In genomic region chr22:21624880-21625791, GRCh38 we compare ENCODE assay signal across 12 cellular contexts. TPM values are rescaled to one million over a fixed set of nuclear protein-coding genes. Genes with fewer than 3 reads are reported as not detected.
DNase-seq lines count a peak whose midpoint lies in the region; ATAC-seq and TF ChIP-seq lines count a peak whose summit lies in the region.
"Had no signal": no experiment of that assay in that cellular context is flagged by ENCODE, and none has a peak within 500 bp of the region (broad histone marks: within the 10 kb centered on the region; RNA-seq: fewer than 3 reads in every experiment).

No MANE protein-coding gene starts in this region.

- no peak for TF ChIP-seq RAD21 in SK-N-SH (IDR thresholded peaks at IDR 0.05; ENCODE audit: low read length)

- peaks cover 6 to 19% of the 10 kb centered on the region in 2 experiments; a peak in 1 of 4 replicates for H3K4me1 ChIP-seq in SK-N-SH (ENCODE audit: control insufficient read depth in 1 of 2, insufficient read depth in 2 of 2, low read depth in 1 of 2, low read length in 1 of 2)
- H3K4me1 ChIP-seq in osteoblast (ENCODE audit: insufficient read depth, low read length): peaks cover 9% of the 10 kb centered on the region
- peaks cover 3% of the 10 kb centered on the region for H3K4me1 ChIP-seq in colonic mucosa

- no peaks in the 10 kb centered on the region for H3K27me3 ChIP-seq in SK-N-SH (ENCODE audit: insufficient read depth)
- H3K27me3 ChIP-seq in HL-60 (ENCODE audit: insufficient read depth, poor library complexity, severe bottlenecking): no peaks in the 10 kb centered on the region
- H3K27me3 ChIP-seq in osteoblast (ENCODE audit: insufficient read depth, low read length): no peaks in the 10 kb centered on the region
- H3K27me3 ChIP-seq in colonic mucosa: no peaks in the 10 kb centered on the region
- H3K27me3 ChIP-seq: esophagus muscularis mucosa, upper lobe of right lung had no signal

- 88% methylated on average over 8 of the region's 12 CpGs for WGBS in SK-N-SH (ENCODE audit: low lambda C conversion rate)

- H3K27ac Mint-ChIP-seq in activated T-helper 1 cell treated with anti-CD3 and anti-CD28 coated beads, Interleukin-12 subunit alpha, Interleukin-12 subunit beta, Interleukin-2, Interleukin-4 antibody, amounts not matched to agents 30 ng/mL and 10 ng/mL and 1 ng/mL, durations not matched to agents 14 hours and 24 hours and 36 hours: peak overlapping the region; percentile 55

- peaks cover 29% of the 10 kb centered on the region for H3K36me3 Mint-ChIP-seq in activated T-helper 1 cell treated with anti-CD3 and anti-CD28 coated beads, Interleukin-12 subunit alpha, Interleukin-12 subunit beta, Interleukin-2, Interleukin-4 antibody, amounts not matched to agents 30 ng/mL and 10 ng/mL and 1 ng/mL, durations not matched to agents 14 hours and 24 hours and 36 hours (ENCODE audit: low read depth)

- POLR2A ChIA-PET in SK-N-SH (lab: Yijun Ruan, JAX): no interaction called here

- no peaks in the 10 kb centered on the region for H3K9me3 ChIP-seq in SK-N-SH
- no peaks in the 10 kb centered on the region for H3K9me3 ChIP-seq in osteoblast (ENCODE audit: low read depth, low read length)
- no peaks in the 10 kb centered on the region for H3K9me3 ChIP-seq in colonic mucosa
- H3K9me3 ChIP-seq: esophagus muscularis mucosa, upper lobe of right lung had no signal

- H3F3A ChIP-seq in SK-N-SH (replicated peaks; ENCODE audit: insufficient read depth): peaks cover 23% of the 10 kb centered on the region

- peaks cover 25% of the 10 kb centered on the region for H3K4me1 Mint-ChIP-seq in activated T-helper 1 cell treated with anti-CD3 and anti-CD28 coated beads, Interleukin-12 subunit alpha, Interleukin-12 subunit beta, Interleukin-2, Interleukin-4 antibody, amounts not matched to agents 30 ng/mL and 10 ng/mL and 1 ng/mL, durations not matched to agents 14 hours and 24 hours and 36 hours (ENCODE audit: low read depth)

- intact Hi-C loops in activated T-helper 1 cell treated with anti-CD3 and anti-CD28 coated beads, Interleukin-12 subunit alpha, Interleukin-12 subunit beta, Interleukin-2, Interleukin-4 antibody, amounts not matched to agents 30 ng/mL and 10 ng/mL and 1 ng/mL, durations not matched to agents 14 hours and 24 hours and 36 hours (cut with micrococcal nuclease): loop anchor here (5.0 kb wide), 1 partner anchor 112 kb away; the partner anchor contains the start of gene YPEL1
- intact Hi-C loops in colonic mucosa (cut with DNase I): no loop called here

- TF ChIP-seq CTCF in SK-N-SH (IDR thresholded peaks at IDR 0.05) (no peak), HL-60 (IDR thresholded peaks at IDR 0.05; ENCODE audit: insufficient read depth, low read length) (no peak), osteoblast (IDR thresholded peaks at IDR 0.05; ENCODE audit: extremely low read depth, low read depth, low read length) (no peak), colonic mucosa (IDR thresholded peaks at IDR 0.05) (no peak)

- H2AFZ ChIP-seq in SK-N-SH (ENCODE audit: low read depth) (no peak overlapping the region), osteoblast (ENCODE audit: low read length) (no peak overlapping the region)

- no peak overlapping the region for H3K4me3 Mint-ChIP-seq in activated T-helper 1 cell treated with anti-CD3 and anti-CD28 coated beads, Interleukin-12 subunit alpha, Interleukin-12 subunit beta, Interleukin-2, Interleukin-4 antibody, amounts not matched to agents 30 ng/mL and 10 ng/mL and 1 ng/mL, durations not matched to agents 14 hours and 24 hours and 36 hours

- H3K27ac ChIP-seq in SK-N-SH (ENCODE audit: low read depth in 2 of 2, low read length in 1 of 2) (no peak overlapping the region; a peak in 1 of 4 replicates), HL-60 (replicated peaks) (peak overlapping the region; percentile 38), osteoblast (ENCODE audit: low read depth, low read length) (no peak overlapping the region), colonic mucosa (no peak overlapping the region)
- H3K27ac ChIP-seq: esophagus muscularis mucosa, upper lobe of right lung had no signal

- peaks cover 77% of the 10 kb centered on the region for H3K79me2 ChIP-seq in SK-N-SH (ENCODE audit: insufficient read depth)
- peaks cover 76% of the 10 kb centered on the region for H3K79me2 ChIP-seq in osteoblast (ENCODE audit: insufficient read depth, low read length)

- H3K9me2 ChIP-seq in SK-N-SH: no peaks in the 10 kb centered on the region

- no peak overlapping the region for H3K4me2 ChIP-seq in SK-N-SH
- no peak overlapping the region for H3K4me2 ChIP-seq in osteoblast (ENCODE audit: insufficient read depth, low read length)

- H3K9me3 Mint-ChIP-seq in activated T-helper 1 cell treated with anti-CD3 and anti-CD28 coated beads, Interleukin-12 subunit alpha, Interleukin-12 subunit beta, Interleukin-2, Interleukin-4 antibody, amounts not matched to agents 30 ng/mL and 10 ng/mL and 1 ng/mL, durations not matched to agents 14 hours and 24 hours and 36 hours: no peaks in the 10 kb centered on the region

- H3K27me3 Mint-ChIP-seq in activated T-helper 1 cell treated with anti-CD3 and anti-CD28 coated beads, Interleukin-12 subunit alpha, Interleukin-12 subunit beta, Interleukin-2, Interleukin-4 antibody, amounts not matched to agents 30 ng/mL and 10 ng/mL and 1 ng/mL, durations not matched to agents 14 hours and 24 hours and 36 hours (ENCODE audit: insufficient read depth): no peaks in the 10 kb centered on the region

- CTCF ChIA-PET in SK-N-SH (lab: Yijun Ruan, JAX): interaction anchor here (0.6 to 11.2 kb wide), 11 partner anchors 11 to 587 kb away, joined by 3 to 145 read pairs (median 3); partner anchors contain the start of gene SDF2L1

- TF ChIP-seq EP300 in SK-N-SH (IDR thresholded peaks at IDR 0.05; ENCODE audit: borderline replicate concordance in 1 of 2, low read depth in 1 of 2, low read length in 1 of 2): no peak

- H3K4me3 ChIP-seq in SK-N-SH (ENCODE audit: low read depth in 2 of 2, low read length in 1 of 2) (no peak overlapping the region), HL-60 (replicated peaks; ENCODE audit: insufficient read depth, low read length) (no peak overlapping the region), osteoblast (ENCODE audit: insufficient read depth, low read length) (no peak overlapping the region), colonic mucosa (no peak overlapping the region)
- H3K4me3 ChIP-seq: esophagus muscularis mucosa, upper lobe of right lung had no signal

- H3K9ac ChIP-seq in SK-N-SH (no peak overlapping the region), colonic mucosa (ENCODE audit: low read depth in 2 of 2, low read length in 2 of 2) (no peak overlapping the region)

- H4K20me1 ChIP-seq in SK-N-SH (ENCODE audit: insufficient read depth) (peaks cover 80% of the 10 kb centered on the region), osteoblast (ENCODE audit: insufficient read depth, low read length) (peaks cover 62% of the 10 kb centered on the region)

- H3K36me3 ChIP-seq in SK-N-SH (replicated peaks in 1 of 2; ENCODE audit: control insufficient read depth in 1 of 2, insufficient read depth in 2 of 2, low read length in 1 of 2): peaks cover 11 to 36% of the 10 kb centered on the region in 2 experiments
- H3K36me3 ChIP-seq in osteoblast (ENCODE audit: insufficient read depth, low read length): peaks cover 26% of the 10 kb centered on the region
- peaks cover 4% of the 10 kb centered on the region for H3K36me3 ChIP-seq in colonic mucosa

- ATAC-seq in SK-N-SH treated with all-trans-retinoic acid at 6 μM for 48 hours (no peak), GM18517 (IDR thresholded peaks at IDR 0.05; ENCODE audit: unreplicated experiment) (no peak)
- ATAC-seq: upper lobe of right lung had no signal

- DNase-seq in SK-N-SH (no peak), HL-60 (ENCODE audit: low read depth in 1 of 2, low spot score in 1 of 2) (peak; percentile 57 to 84), osteoblast (ENCODE audit: insufficient read length, low spot score, missing footprints) (peak; percentile 73), HPDE6-E6E7 (ENCODE audit: extremely low spot score) (no peak), colonic mucosa (no peak)
- DNase-seq in activated T-helper 1 cell treated with anti-CD3 and anti-CD28 coated beads, Interleukin-12 subunit alpha, Interleukin-12 subunit beta, Interleukin-2, Interleukin-4 antibody, amounts not matched to agents 30 ng/mL and 10 ng/mL and 1 ng/mL, durations not matched to agents 14 hours and 24 hours and 36 hours (ENCODE audit: low spot score): no peak
- DNase-seq: NCI-H510A treated with DMSO at 0.1 percent for 48 hours, T1000, upper lobe of right lung had no signal

RNA-seq across cellular contexts. Expression of gene YDJC, which starts 4.7 kb away (rescaled TPM):
- 37.4 and 39.9 TPM in 2 replicates for polyA plus RNA-seq in SK-N-SH (2012; rRNA removed)
- polyA plus RNA-seq in SK-N-SH (2012; cell fraction: cytosol; rRNA removed): 18.4 and 31.5 TPM in 2 replicates
- polyA plus RNA-seq in SK-N-SH (2012; cell fraction: nucleus; rRNA removed): 56.0 and 94.8 TPM in 2 replicates
- total RNA-seq in activated T-helper 1 cell treated with anti-CD3 and anti-CD28 coated beads, Interleukin-12 subunit alpha, Interleukin-12 subunit beta, Interleukin-2, Interleukin-4 antibody, amounts not matched to agents 30 ng/mL and 10 ng/mL and 1 ng/mL, durations not matched to agents 14 hours and 24 hours and 36 hours: 51.7 and 51.8 TPM in 2 replicates
- 15.6 and 25.0 TPM in 2 replicates for total RNA-seq in osteoblast
- total RNA-seq in colonic mucosa: 10 to 100 TPM; 21.1 to 35.4 TPM

RNA-seq across cellular contexts. Expression of gene CCDC116, which starts 7.4 kb away (rescaled TPM):
- polyA plus RNA-seq in SK-N-SH (2012; rRNA removed): 0.28 and 0.31 TPM in 2 replicates
- polyA plus RNA-seq in SK-N-SH (2012; cell fraction: cytosol; rRNA removed): 0.08 and 0.09 TPM in 2 replicates
- 1.6 and 2.5 TPM in 2 replicates for polyA plus RNA-seq in SK-N-SH (2012; cell fraction: nucleus; rRNA removed)
- 0.54 and 0.73 TPM in 2 replicates for total RNA-seq in activated T-helper 1 cell treated with anti-CD3 and anti-CD28 coated beads, Interleukin-12 subunit alpha, Interleukin-12 subunit beta, Interleukin-2, Interleukin-4 antibody, amounts not matched to agents 30 ng/mL and 10 ng/mL and 1 ng/mL, durations not matched to agents 14 hours and 24 hours and 36 hours
- total RNA-seq in osteoblast (0.29 and 0.36 TPM in 2 replicates), colonic mucosa (under 1 TPM in 1 of 2 donors, not detected in 1; 0.59 TPM)

RNA-seq across cellular contexts. Expression of gene SDF2L1, which starts 17.0 kb away (rescaled TPM):
- 52.2 and 60.9 TPM in 2 replicates for polyA plus RNA-seq in SK-N-SH (2012; rRNA removed)
- 29.9 and 44.0 TPM in 2 replicates for polyA plus RNA-seq in SK-N-SH (2012; cell fraction: cytosol; rRNA removed)
- 17.1 and 27.1 TPM in 2 replicates for polyA plus RNA-seq in SK-N-SH (2012; cell fraction: nucleus; rRNA removed)
- total RNA-seq in activated T-helper 1 cell treated with anti-CD3 and anti-CD28 coated beads, Interleukin-12 subunit alpha, Interleukin-12 subunit beta, Interleukin-2, Interleukin-4 antibody, amounts not matched to agents 30 ng/mL and 10 ng/mL and 1 ng/mL, durations not matched to agents 14 hours and 24 hours and 36 hours: 98.8 and 100 TPM in 2 replicates
- 10.5 and 13.3 TPM in 2 replicates for total RNA-seq in osteoblast
- 100 to 1,000 TPM in 1 of 2 donors, 10 to 100 TPM in 1; 48.8 to 177 TPM for total RNA-seq in colonic mucosa

RNA-seq across cellular contexts. Expression of gene PPIL2, which starts 40.7 kb away (rescaled TPM):
- 76.2 and 85.1 TPM in 2 replicates for polyA plus RNA-seq in SK-N-SH (2012; rRNA removed)
- polyA plus RNA-seq in SK-N-SH (2012; cell fraction: cytosol; rRNA removed): 29.3 and 38.8 TPM in 2 replicates
- polyA plus RNA-seq in SK-N-SH (2012; cell fraction: nucleus; rRNA removed): 289 and 297 TPM in 2 replicates
- 53.1 and 53.3 TPM in 2 replicates for total RNA-seq in activated T-helper 1 cell treated with anti-CD3 and anti-CD28 coated beads, Interleukin-12 subunit alpha, Interleukin-12 subunit beta, Interleukin-2, Interleukin-4 antibody, amounts not matched to agents 30 ng/mL and 10 ng/mL and 1 ng/mL, durations not matched to agents 14 hours and 24 hours and 36 hours
- total RNA-seq in osteoblast (25.3 and 29.2 TPM in 2 replicates), colonic mucosa (10 to 100 TPM; 41.9 to 63.2 TPM)

RNA-seq across cellular contexts. Expression of gene UBE2L3, which starts 57.6 kb away (rescaled TPM):
- 41.2 and 41.4 TPM in 2 replicates for polyA plus RNA-seq in SK-N-SH (2012; rRNA removed)
- polyA plus RNA-seq in SK-N-SH (2012; cell fraction: cytosol; rRNA removed): 49.4 and 61.4 TPM in 2 replicates
- 17.6 and 20.2 TPM in 2 replicates for polyA plus RNA-seq in SK-N-SH (2012; cell fraction: nucleus; rRNA removed)
- total RNA-seq in activated T-helper 1 cell treated with anti-CD3 and anti-CD28 coated beads, Interleukin-12 subunit alpha, Interleukin-12 subunit beta, Interleukin-2, Interleukin-4 antibody, amounts not matched to agents 30 ng/mL and 10 ng/mL and 1 ng/mL, durations not matched to agents 14 hours and 24 hours and 36 hours: 58.3 and 62.4 TPM in 2 replicates
- total RNA-seq in osteoblast (40.2 and 40.4 TPM in 2 replicates), colonic mucosa (10 to 100 TPM; 56.8 to 78.7 TPM)

Comparison
In these comparisons a context has a peak if more than half of its experiments do, and no peak if none do; other contexts are left out.
1. DNase-seq: peak in HL-60 (2 of 2) and osteoblast (single experiment); none in SK-N-SH (single experiment), activated T-helper 1 cell treated with anti-CD3 and anti-CD28 coated beads, Interleukin-12 subunit alpha, Interleukin-12 subunit beta, Interleukin-2, Interleukin-4 antibody, amounts not matched to agents 30 ng/mL and 10 ng/mL and 1 ng/mL, durations not matched to agents 14 hours and 24 hours and 36 hours (single experiment), HPDE6-E6E7 (single experiment) and colonic mucosa (single experiment).